Comparison of ENCODE assay signal across 18 cellular contexts in the genomic region with DNA sequence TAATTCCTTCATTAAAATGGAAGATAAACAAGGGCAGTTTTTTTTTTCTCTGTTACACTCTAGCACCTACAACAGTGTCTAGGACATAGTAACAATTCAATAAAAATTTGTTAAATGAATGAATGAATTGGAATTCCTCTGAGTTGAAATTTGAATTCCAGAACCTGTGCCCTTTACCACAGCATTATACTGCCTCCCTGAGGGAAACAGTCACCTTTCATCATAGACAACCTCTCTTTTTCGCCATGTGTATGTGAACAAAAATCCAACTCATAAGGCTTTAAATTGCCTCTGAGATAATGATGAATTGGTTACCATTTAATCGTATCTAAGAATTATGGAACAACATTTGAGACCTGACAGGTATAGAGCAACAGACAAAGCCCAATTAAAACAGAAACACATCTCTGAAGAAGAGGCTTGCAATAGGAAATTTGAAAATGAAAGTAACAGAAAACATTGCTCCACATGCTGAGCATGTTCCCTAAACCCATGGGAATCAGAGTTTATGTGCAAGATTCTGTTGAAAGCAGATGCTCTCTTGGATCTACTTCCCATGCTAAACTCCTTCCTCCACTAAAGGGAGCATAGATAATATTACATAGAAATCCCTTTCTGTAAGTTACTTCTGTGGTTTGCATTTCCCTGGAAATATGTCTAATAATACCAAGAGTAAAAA.
A peak's percentile ranks its signal among the peaks of the same experiment; 100 is the strongest.
DNase-seq lines count a peak whose midpoint lies in the region; ATAC-seq, FAIRE-seq and TF ChIP-seq lines count a peak whose summit lies in the region.
"Had no signal": no experiment of that assay in that cellular context is flagged by ENCODE, and none has a peak within 500 bp of the region (broad histone marks: within the 10 kb centered on the region; RNA-seq: fewer than 3 reads in every experiment).

No MANE protein-coding gene starts in this region.

- H3K27me3 ChIP-seq in GM23248 (replicated peaks; ENCODE audit: insufficient read depth), result no peaks in the 10 kb centered on the region
- H3K27me3 ChIP-seq in OCI-LY3 (ENCODE audit: low read depth, low read length), result no peaks in the 10 kb centered on the region
- no peaks in the 10 kb centered on the region for H3K27me3 ChIP-seq in smooth muscle cell (ENCODE audit: low read depth)
- H3K27me3 ChIP-seq: pancreas, vagina had no signal

- FAIRE-seq in H54 (lab: Jason Lieb, UNC), result no peak
- FAIRE-seq: pancreas, small intestine had no signal

- H2AFZ ChIP-seq in GM23248, result no peak overlapping the region
- H2AFZ ChIP-seq in OCI-LY3 (ENCODE audit: low read depth, low read length), result peak overlapping the region; percentile 96
- H2AFZ ChIP-seq in smooth muscle cell (ENCODE audit: low read depth), result peak overlapping the region; percentile 12

- H3K4me1 ChIP-seq in GM23248 (ENCODE audit: insufficient read depth) (no peaks in the 10 kb centered on the region), OCI-LY3 (ENCODE audit: low read length) (peaks cover 5% of the 10 kb centered on the region; the same call in 1 of the 2 replicates), smooth muscle cell (ENCODE audit: low read depth) (no peaks in the 10 kb centered on the region)
- H3K4me1 ChIP-seq: pancreas, vagina had no signal

- H3K9me3 ChIP-seq in GM23248 (ENCODE audit: low read depth) (no peaks in the 10 kb centered on the region), OCI-LY3 (ENCODE audit: insufficient read depth, low read length) (no peaks in the 10 kb centered on the region), smooth muscle cell (replicated peaks; ENCODE audit: low read depth) (no peaks in the 10 kb centered on the region)
- H3K9me3 ChIP-seq: pancreas, vagina had no signal

- TF ChIP-seq CTCF in OCI-LY3 (IDR thresholded peaks at IDR 0.05; ENCODE audit: low read depth, low read length), result peak; percentile 79
- peak; percentile 52 for TF ChIP-seq CTCF in epithelial cell of proximal tubule (conservative IDR thresholded peaks at IDR 0.05; ENCODE audit: low read depth, low read length)
- no peak for TF ChIP-seq CTCF in smooth muscle cell (IDR thresholded peaks at IDR 0.05; ENCODE audit: borderline replicate concordance, insufficient read depth, poor library complexity, severe bottlenecking)

- H3K79me2 ChIP-seq in GM23248 (ENCODE audit: insufficient read depth), result no peaks in the 10 kb centered on the region
- no peaks in the 10 kb centered on the region for H3K79me2 ChIP-seq in OCI-LY3 (ENCODE audit: low read length)
- H3K79me2 ChIP-seq in smooth muscle cell (ENCODE audit: low read depth), result no peaks in the 10 kb centered on the region

- ATAC-seq in GM18519 (IDR thresholded peaks at IDR 0.05; ENCODE audit: low FRiP score, unreplicated experiment), result no peak

- no peak overlapping the region for H3K27ac ChIP-seq in GM23248
- no peak overlapping the region for H3K27ac ChIP-seq in OCI-LY3 (ENCODE audit: low read length)
- H3K27ac ChIP-seq in smooth muscle cell (ENCODE audit: low read depth), result no peak overlapping the region
- H3K27ac ChIP-seq: pancreas, vagina had no signal

- H3K4me3 ChIP-seq in GM23248, result no peak overlapping the region
- H3K4me3 ChIP-seq in OCI-LY3 (ENCODE audit: low read length), result peak overlapping the region; percentile 74
- H3K4me3 ChIP-seq in epithelial cell of proximal tubule (ENCODE audit: low read depth, low read length), result no peak overlapping the region
- H3K4me3 ChIP-seq in smooth muscle cell, result no peak overlapping the region
- H3K4me3 ChIP-seq: pancreas, vagina had no signal

- H3K9ac ChIP-seq in GM23248, result no peak overlapping the region
- H3K9ac ChIP-seq in OCI-LY3 (ENCODE audit: low read length), result peak overlapping the region; percentile 52
- no peak overlapping the region for H3K9ac ChIP-seq in smooth muscle cell (ENCODE audit: low read depth)

- no peaks in the 10 kb centered on the region for H3F3A ChIP-seq in GM23248 (ENCODE audit: insufficient read depth)
- H3F3A ChIP-seq in smooth muscle cell (ENCODE audit: low read depth), result no peaks in the 10 kb centered on the region

- 33 to 34% methylated on average over 2 of the region's 2 CpGs for WGBS in GM23248 (ENCODE audit: low coverage in 1 of 2, low lambda C conversion rate in 2 of 2, missing lambda C conversion rate in 2 of 2), 2 experiments
- 88% methylated on average over 2 of the region's 2 CpGs for WGBS in smooth muscle cell (ENCODE audit: low lambda C conversion rate)

- no peaks in the 10 kb centered on the region for H4K20me1 ChIP-seq in GM23248 (ENCODE audit: insufficient read depth)
- H4K20me1 ChIP-seq in OCI-LY3 (ENCODE audit: insufficient read depth, low read length), result no peaks in the 10 kb centered on the region
- H4K20me1 ChIP-seq in smooth muscle cell (ENCODE audit: low read depth), result no peaks in the 10 kb centered on the region

- in situ Hi-C loops in GM23248 (cut with MboI), result no loop called here

- TF ChIP-seq POLR2A in H54 (IDR thresholded peaks at IDR 0.05; ENCODE audit: low read depth, low read length), result no peak

- intact Hi-C loops in posterior vena cava (cut with DNase I), result no loop called here

- H3K9me2 ChIP-seq in GM23248 (ENCODE audit: insufficient read depth), result no peaks in the 10 kb centered on the region

- H3K36me3 ChIP-seq in GM23248 (ENCODE audit: low read depth) (no peaks in the 10 kb centered on the region), OCI-LY3 (replicated peaks; ENCODE audit: low read depth, low read length) (no peaks in the 10 kb centered on the region), smooth muscle cell (ENCODE audit: low read depth) (no peaks in the 10 kb centered on the region)
- H3K36me3 ChIP-seq: pancreas, vagina had no signal

- DNase-seq in GM23248, result peak; percentile 6
- DNase-seq in epithelial cell of proximal tubule (ENCODE audit: low read depth), result no peak
- no peak for DNase-seq in smooth muscle cell (lab: John Stamatoyannopoulos, UW; ENCODE audit: unreplicated experiment)
- no peak for DNase-seq in H54 (ENCODE audit: insufficient read length, low spot score)
- DNase-seq in posterior vena cava (ENCODE audit: low spot score), result no peak
- DNase-seq: activated CD4-positive, alpha-beta T cell treated with anti-CD3 and anti-CD28 coated beads for 1 hour; activated naive CD4-positive, alpha-beta T cell treated with anti-CD3 and anti-CD28 coated beads, Interleukin-2, amount 10 ng/mL, durations not matched to agents 7 days and 5 days; GDM1; islet precursor cell; midbrain; NCI-H1930; NCI-H774; pancreas; small intestine; T-helper 2 cell had no signal

- H3K4me2 ChIP-seq in GM23248 (ENCODE audit: unreplicated experiment), result no peak overlapping the region
- peak overlapping the region; percentile 75 for H3K4me2 ChIP-seq in OCI-LY3 (ENCODE audit: low read length)
- H3K4me2 ChIP-seq in smooth muscle cell, result no peak overlapping the region
